In the genomic region with DNA sequence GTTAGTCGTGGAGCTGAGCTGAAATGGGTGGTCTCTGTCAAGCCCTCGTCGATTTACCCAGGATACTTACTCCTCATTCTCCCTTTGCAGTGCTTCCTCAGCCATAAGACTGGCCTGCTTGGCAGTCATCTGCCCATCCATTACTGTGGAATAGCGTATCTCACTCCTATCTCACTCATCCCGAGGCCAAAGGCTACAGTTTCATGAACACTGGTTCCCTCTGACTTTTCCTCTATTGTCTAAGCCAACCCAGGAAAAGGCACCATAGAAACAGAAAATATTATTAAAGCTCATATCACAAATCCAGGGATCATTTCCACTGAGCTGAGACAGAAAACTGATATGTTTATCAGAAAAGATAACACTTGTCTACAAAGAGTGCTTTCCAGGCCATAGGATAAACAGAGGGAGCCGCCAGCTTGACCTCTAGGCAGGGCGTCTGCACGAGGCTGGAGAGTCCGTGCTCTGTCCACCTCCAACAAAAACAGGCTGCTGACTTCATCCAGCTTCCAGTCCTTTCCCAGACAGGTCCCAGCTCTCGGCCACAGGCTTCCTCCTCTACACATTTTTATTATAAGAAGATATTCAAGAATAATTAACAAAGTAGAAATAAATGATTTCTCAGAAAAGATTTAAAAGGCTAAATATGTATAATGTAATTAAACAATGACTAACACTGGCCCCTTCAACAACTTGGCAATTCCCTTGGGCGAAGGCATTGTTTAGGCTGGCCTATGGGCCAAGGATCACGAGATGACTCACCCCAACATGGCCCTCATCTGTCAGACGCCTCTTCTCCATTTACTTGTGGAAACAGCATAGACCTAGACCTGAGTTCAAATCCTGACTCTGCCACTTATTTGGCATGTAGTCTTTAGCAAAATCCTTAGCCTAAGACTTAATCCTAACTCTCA, we compare ENCODE assay signal across 28 cellular contexts. TPM values are rescaled to one million over a fixed set of nuclear protein-coding genes. Genes with fewer than 3 reads are reported as not detected.
DNase-seq lines count a peak whose midpoint lies in the region; ATAC-seq and TF ChIP-seq lines count a peak whose summit lies in the region.
"Had no signal": no experiment of that assay in that cellular context is flagged by ENCODE, and none has a peak within 500 bp of the region (broad histone marks: within the 10 kb centered on the region; RNA-seq: fewer than 3 reads in every experiment).

No MANE protein-coding gene starts in this region.

- peak; percentile 92 to 98 for ATAC-seq in right cardiac atrium
- ATAC-seq: activated CD8-positive, alpha-beta memory T cell treated with anti-CD3 and anti-CD28 coated beads, Interleukin-2, amount 10 ng/mL, durations not matched to agents 7 days and 5 days; activated T-cell treated with anti-CD3 and anti-CD28 coated beads, Interleukin-2, amount 50 U/mL, for 72 hours; effector memory CD8-positive, alpha-beta T cell; lower lobe of right lung; stimulated activated effector memory CD8-positive, alpha-beta T cell treated with anti-CD3 and anti-CD28 coated beads, Interleukin-12 subunit alpha, Interleukin-12 subunit beta, amount 100 ng/mL, for 72 hours; upper lobe of right lung; WTC11 had no signal

- H3K4ac ChIP-seq in trophoblast cell (ENCODE audit: low read depth, low read length) = no peak overlapping the region

- DNase-seq in right cardiac atrium (peak; percentile 66 to 78 (median 75)), left ventricle myocardium inferior (no peak), amniotic epithelial cell (ENCODE audit: low read depth) (peak; percentile 18), fibroblast of villous mesenchyme (ENCODE audit: low read depth) (peak; percentile 19), thyroid gland (no peak), trophoblast cell (no peak)
- no peak for DNase-seq in activated CD4-positive, alpha-beta T cell treated with anti-CD3 and anti-CD28 coated beads, Interleukin-2, amount 50 U/mL, for 4 hours
- no peak for DNase-seq in activated effector memory CD4-positive, alpha-beta T cell treated with Interleukin-2 at 50 U/mL for 16 hours
- DNase-seq: activated CD4-positive, alpha-beta T cell treated with anti-CD3 and anti-CD28 coated beads, Interleukin-2, amount 50 U/mL, for 1 hour; activated CD8-positive, alpha-beta memory T cell treated with anti-CD3 and anti-CD28 coated beads, Interleukin-2, amount 10 ng/mL, durations not matched to agents 7 days and 5 days; activated naive CD4-positive, alpha-beta T cell treated with Interleukin-2 at 50 U/mL for 16 hours; activated T-cell treated with anti-CD3 and anti-CD28 coated beads, Interleukin-2, amount 50 U/mL, for 72 hours; colonic mucosa; DMS153; effector memory CD8-positive, alpha-beta T cell; H7; KG1; lower lobe of right lung; NCI-H1436 treated with DMSO at 0.1 percent for 48 hours; NCI-H524; NK-92 treated with Interleukin-12 subunit alpha and Interleukin-12 subunit beta, amount 100 ng/mL, for 24 hours; posterior cingulate gyrus; SIG-M5; sigmoid colon; stimulated activated CD4-positive, alpha-beta T cell treated with anti-CD3 and anti-CD28 coated beads, Interleukin-4, amount 100 ng/mL, for 24 hours; upper lobe of right lung had no signal

- no peak overlapping the region for H2BK120ac ChIP-seq in trophoblast cell (ENCODE audit: insufficient read depth, low read length, poor library complexity)

- H4K12ac ChIP-seq in trophoblast cell (ENCODE audit: low read depth, low read length) = no peak overlapping the region

- no peak for TF ChIP-seq POLR2A in thyroid gland (IDR thresholded peaks at IDR 0.05)

- no peak overlapping the region for H2BK12ac ChIP-seq in trophoblast cell (ENCODE audit: low read length)

- 44% methylated on average over 13 of the region's 13 CpGs for WGBS in right cardiac atrium
- WGBS in thyroid gland, 2 donors = 83 to 86% methylated on average over 13 of the region's 13 CpGs
- no CpG with 5 or more reads among the region's 13 CpGs for WGBS in trophoblast cell (ENCODE audit: extremely low coverage, insufficient coverage, insufficient read length)

- TF ChIP-seq CTCF in left ventricle myocardium inferior (IDR thresholded peaks at IDR 0.05; ENCODE audit: borderline replicate concordance) (no peak), fibroblast of villous mesenchyme (IDR thresholded peaks at IDR 0.05; ENCODE audit: insufficient read depth, low read depth, low read length) (no peak), thyroid gland (IDR thresholded peaks at IDR 0.05) (no peak)

- H3K9me3 ChIP-seq in right cardiac atrium (ENCODE audit: control insufficient read depth, low read length) = no peaks in the 10 kb centered on the region
- H3K9me3 ChIP-seq in left ventricle myocardium inferior (replicated peaks) = peaks cover 16% of the 10 kb centered on the region
- no peaks in the 10 kb centered on the region for H3K9me3 ChIP-seq in thyroid gland
- H3K9me3 ChIP-seq in trophoblast cell (ENCODE audit: insufficient read depth, low read depth, low read length) = no peaks in the 10 kb centered on the region
- H3K9me3 ChIP-seq: colonic mucosa, lower lobe of right lung, upper lobe of right lung had no signal

- intact Hi-C loops in right cardiac atrium (cut with DNase I) = no loop called here
- intact Hi-C loops in left ventricle myocardium inferior (cut with micrococcal nuclease) = no loop called here
- intact Hi-C loops in thyroid gland (cut with DNase I) = no loop called here

- H3K9ac ChIP-seq in trophoblast cell (ENCODE audit: low read length) = no peak overlapping the region

- no peak overlapping the region for H3K18ac ChIP-seq in trophoblast cell (ENCODE audit: low read length)

- no peak overlapping the region for H2AFZ ChIP-seq in trophoblast cell (ENCODE audit: insufficient read depth, low read length, poor library complexity)

- H3K36me3 ChIP-seq in left ventricle myocardium inferior = no peaks in the 10 kb centered on the region
- no peaks in the 10 kb centered on the region for H3K36me3 ChIP-seq in thyroid gland
- H3K36me3 ChIP-seq in trophoblast cell (ENCODE audit: control insufficient read depth in 1 of 2, insufficient read depth in 2 of 2, low read length in 2 of 2) = no peaks in the 10 kb centered on the region
- H3K36me3 ChIP-seq: colonic mucosa, lower lobe of right lung, sigmoid colon, upper lobe of right lung had no signal

- no peak overlapping the region for H3K4me2 ChIP-seq in trophoblast cell (ENCODE audit: low read length)

- H3K27me3 ChIP-seq in right cardiac atrium (ENCODE audit: control insufficient read depth, insufficient read depth) = no peaks in the 10 kb centered on the region
- no peaks in the 10 kb centered on the region for H3K27me3 ChIP-seq in left ventricle myocardium inferior (ENCODE audit: low read depth)
- H3K27me3 ChIP-seq in thyroid gland = no peaks in the 10 kb centered on the region
- H3K27me3 ChIP-seq in trophoblast cell (ENCODE audit: insufficient read depth, low read length) = no peaks in the 10 kb centered on the region
- H3K27me3 ChIP-seq: colonic mucosa, sigmoid colon, upper lobe of right lung had no signal

- H3K79me2 ChIP-seq in trophoblast cell (ENCODE audit: control insufficient read depth, insufficient read depth, low read length, poor library complexity) = no peaks in the 10 kb centered on the region

- H2BK5ac ChIP-seq in trophoblast cell (ENCODE audit: low read depth, low read length, poor library complexity) = no peak overlapping the region

- H3K23ac ChIP-seq in trophoblast cell (ENCODE audit: low read length) = no peak overlapping the region

- H4K91ac ChIP-seq in trophoblast cell (ENCODE audit: low read depth, low read length) = no peak overlapping the region

- H4K8ac ChIP-seq in trophoblast cell (ENCODE audit: low read depth, low read length) = no peak overlapping the region

- no peak overlapping the region for H3K14ac ChIP-seq in trophoblast cell (ENCODE audit: low read length)

- no peaks in the 10 kb centered on the region for H3K79me1 ChIP-seq in trophoblast cell (ENCODE audit: low read length)

- H3K4me3 ChIP-seq in right cardiac atrium (ENCODE audit: low read length) = no peak overlapping the region
- no peak overlapping the region for H3K4me3 ChIP-seq in left ventricle myocardium inferior
- no peak overlapping the region for H3K4me3 ChIP-seq in fibroblast of villous mesenchyme (ENCODE audit: low read depth, low read length)
- no peak overlapping the region for H3K4me3 ChIP-seq in thyroid gland (replicated peaks in 1 of 3)
- H3K4me3 ChIP-seq in trophoblast cell (ENCODE audit: low read depth, low read length) = no peak overlapping the region
- H3K4me3 ChIP-seq: colonic mucosa, lower lobe of right lung, sigmoid colon, upper lobe of right lung had no signal

- no peaks in the 10 kb centered on the region for H3K4me1 ChIP-seq in right cardiac atrium (ENCODE audit: control insufficient read depth, insufficient read depth, low read length)
- H3K4me1 ChIP-seq in left ventricle myocardium inferior = no peaks in the 10 kb centered on the region
- peaks cover 8 to 15% of the 10 kb centered on the region in 2 donors for H3K4me1 ChIP-seq in thyroid gland
- peaks cover 0 to 7% of the 10 kb centered on the region in 2 experiments for H3K4me1 ChIP-seq in trophoblast cell (ENCODE audit: control insufficient read depth in 1 of 2, insufficient read depth in 2 of 2, low read length in 2 of 2)
- H3K4me1 ChIP-seq: colonic mucosa, lower lobe of right lung, sigmoid colon, upper lobe of right lung had no signal

- H3K27ac ChIP-seq in right cardiac atrium (ENCODE audit: low read length) (no peak overlapping the region), left ventricle myocardium inferior (replicated peaks) (no peak overlapping the region), thyroid gland (peak overlapping the region in 2 of 3 donors; percentile 12 to 63), trophoblast cell (ENCODE audit: low read depth, low read length) (no peak overlapping the region)
- H3K27ac ChIP-seq: colonic mucosa, lower lobe of right lung, sigmoid colon, upper lobe of right lung had no signal

- H2AK5ac ChIP-seq in trophoblast cell (ENCODE audit: low read length) = no peak overlapping the region

RNA-seq across cellular contexts. Expression of gene BOC, which starts 27.4 kb away (rescaled TPM):
- 10 to 100 TPM; 12.9 to 45.3 (median 15.4) TPM for total RNA-seq in right cardiac atrium
- polyA plus RNA-seq in right cardiac atrium = 5.2 TPM
- 6.7 TPM for total RNA-seq in left ventricle myocardium inferior
- 10.6 and 14.2 TPM in 2 replicates for total RNA-seq in fibroblast of villous mesenchyme
- total RNA-seq in thyroid gland = 10 to 100 TPM; 40.2 to 68.3 (median 51.2) TPM
- 43.4 and 43.9 TPM in 2 replicates for polyA plus RNA-seq in trophoblast cell (2013)
- total RNA-seq: activated CD8-positive, alpha-beta memory T cell treated with anti-CD3 and anti-CD28 coated beads, Interleukin-2, amount 10 ng/mL, durations not matched to agents 7 days and 5 days had no signal

Comparison
In these comparisons a context has a peak if more than half of its experiments do, and no peak if none do; other contexts are left out.
1. DNase-seq: peak in right cardiac atrium (3 of 3), amniotic epithelial cell (single experiment) and fibroblast of villous mesenchyme (single experiment); none in left ventricle myocardium inferior (single experiment), thyroid gland (0 of 2), activated CD4-positive, alpha-beta T cell treated with anti-CD3 and anti-CD28 coated beads, Interleukin-2, amount 50 U/mL, for 4 hours (0 of 2), activated effector memory CD4-positive, alpha-beta T cell treated with Interleukin-2 at 50 U/mL for 16 hours (single experiment) and trophoblast cell (0 of 2).
2. H3K27ac ChIP-seq: peak in thyroid gland (2 of 3); none in right cardiac atrium (single experiment), left ventricle myocardium inferior (single experiment) and trophoblast cell (single experiment).